Comparison of ENCODE assay signal across 10 cellular contexts in genomic region chr1:185373813-185374524, GRCh38. TPM values are rescaled to one million over a fixed set of nuclear protein-coding genes. Genes with fewer than 3 reads are reported as not detected.
DNase-seq lines count a peak whose midpoint lies in the region; ATAC-seq and TF ChIP-seq lines count a peak whose summit lies in the region.
"Had no signal": no experiment of that assay in that cellular context is flagged by ENCODE, and none has a peak within 500 bp of the region (broad histone marks: within the 10 kb centered on the region; RNA-seq: fewer than 3 reads in every experiment).

No MANE protein-coding gene starts in this region.

- no peaks in the 10 kb centered on the region for H3K27me3 Mint-ChIP-seq in activated naive CD4-positive, alpha-beta T cell treated with anti-CD3 and anti-CD28 coated beads, Interleukin-2, amount 10 ng/mL, durations not matched to agents 7 days and 5 days

- no peaks in the 10 kb centered on the region for H3K79me2 ChIP-seq in SK-N-SH (ENCODE audit: insufficient read depth)

- no peaks in the 10 kb centered on the region for H4K20me1 ChIP-seq in SK-N-SH (ENCODE audit: insufficient read depth)

- no peaks in the 10 kb centered on the region for H3K36me3 Mint-ChIP-seq in activated naive CD4-positive, alpha-beta T cell treated with anti-CD3 and anti-CD28 coated beads, Interleukin-2, amount 10 ng/mL, durations not matched to agents 7 days and 5 days

- peak overlapping the region; percentile 57 for H2AFZ ChIP-seq in SK-N-SH (ENCODE audit: low read depth)

- peak overlapping the region; percentile 42 for H3K4me2 ChIP-seq in SK-N-SH
- peak overlapping the region; percentile 70 for H3K4me2 ChIP-seq in skeletal muscle satellite cell (ENCODE audit: low read length)

- H3K9ac ChIP-seq in SK-N-SH: peak overlapping the region; percentile 46
- H3K9ac ChIP-seq in skeletal muscle satellite cell (ENCODE audit: low read depth, low read length): peak overlapping the region; percentile 57

- POLR2A ChIA-PET in SK-N-SH (lab: Yijun Ruan, JAX): no interaction called here

- H3K4me3 ChIP-seq in SK-N-SH (ENCODE audit: low read depth in 2 of 2, low read length in 1 of 2) (peak overlapping the region in 1 of 2 experiments; percentile 7; a peak in 1 of 4 replicates), fibroblast of the aortic adventitia (ENCODE audit: low read depth, low read length) (no peak overlapping the region), skeletal muscle satellite cell (ENCODE audit: low read length) (peak overlapping the region; percentile 41)
- H3K4me3 ChIP-seq: esophagus muscularis mucosa, prostate gland had no signal

- H3K4me1 ChIP-seq in SK-N-SH (ENCODE audit: control insufficient read depth in 1 of 2, insufficient read depth in 2 of 2, low read depth in 1 of 2, low read length in 1 of 2) (peaks cover 11 to 20% of the 10 kb centered on the region in 2 experiments; a peak in 3 of 4 replicates), skeletal muscle satellite cell (ENCODE audit: control insufficient read depth, insufficient read depth, low read length) (peaks cover 45% of the 10 kb centered on the region)
- H3K4me1 ChIP-seq: esophagus muscularis mucosa, prostate gland had no signal

- WGBS in SK-N-SH (ENCODE audit: low lambda C conversion rate): 18% methylated on average over 4 of the region's 4 CpGs

- DNase-seq in HS-5 (ENCODE audit: low read depth): peak; percentile 30
- no peak for DNase-seq in SK-N-SH
- peak; percentile 25 for DNase-seq in fibroblast of the aortic adventitia (ENCODE audit: low read depth)
- no peak for DNase-seq in activated naive CD4-positive, alpha-beta T cell treated with anti-CD3 and anti-CD28 coated beads, Interleukin-2, amount 10 ng/mL, durations not matched to agents 7 days and 5 days
- DNase-seq: NCI-H2227 treated with DMSO at 0.1 percent for 48 hours had no signal

- H3K27ac Mint-ChIP-seq in activated naive CD4-positive, alpha-beta T cell treated with anti-CD3 and anti-CD28 coated beads, Interleukin-2, amount 10 ng/mL, durations not matched to agents 7 days and 5 days: no peak overlapping the region

- no peak overlapping the region for H3K4me3 Mint-ChIP-seq in activated naive CD4-positive, alpha-beta T cell treated with anti-CD3 and anti-CD28 coated beads, Interleukin-2, amount 10 ng/mL, durations not matched to agents 7 days and 5 days

- H3K9me3 ChIP-seq in SK-N-SH (no peaks in the 10 kb centered on the region), skeletal muscle satellite cell (replicated peaks; ENCODE audit: low read length) (no peaks in the 10 kb centered on the region)
- H3K9me3 ChIP-seq: esophagus muscularis mucosa, prostate gland had no signal

- TF ChIP-seq CTCF in SK-N-SH (IDR thresholded peaks at IDR 0.05) (no peak), fibroblast of the aortic adventitia (IDR thresholded peaks at IDR 0.05; ENCODE audit: insufficient read depth, low read length) (no peak)

- no peaks in the 10 kb centered on the region for H3K36me3 ChIP-seq in SK-N-SH (replicated peaks in 1 of 2; ENCODE audit: control insufficient read depth in 1 of 2, insufficient read depth in 2 of 2, low read length in 1 of 2)
- no peaks in the 10 kb centered on the region for H3K36me3 ChIP-seq in skeletal muscle satellite cell (ENCODE audit: insufficient read depth, low read length)
- H3K36me3 ChIP-seq: esophagus muscularis mucosa, prostate gland had no signal

- TF ChIP-seq RAD21 in SK-N-SH (IDR thresholded peaks at IDR 0.05; ENCODE audit: low read length): no peak

- H3K4me1 Mint-ChIP-seq in activated naive CD4-positive, alpha-beta T cell treated with anti-CD3 and anti-CD28 coated beads, Interleukin-2, amount 10 ng/mL, durations not matched to agents 7 days and 5 days: peaks cover 15% of the 10 kb centered on the region

- TF ChIP-seq EP300 in SK-N-SH (IDR thresholded peaks at IDR 0.05; ENCODE audit: borderline replicate concordance in 1 of 2, low read depth in 1 of 2, low read length in 1 of 2): 0 out of 4 replicates have a peak, but pooled peaks of 1 of the 2 experiments have one; percentile 10

- no peaks in the 10 kb centered on the region for H3K9me2 ChIP-seq in SK-N-SH

- ATAC-seq in GM19467 (IDR thresholded peaks at IDR 0.05; ENCODE audit: unreplicated experiment) (no peak), GM19035 (IDR thresholded peaks at IDR 0.05; ENCODE audit: unreplicated experiment) (no peak)

- H3K27ac ChIP-seq in SK-N-SH (ENCODE audit: low read depth in 2 of 2, low read length in 1 of 2): peak overlapping the region; percentile 44 to 85
- H3K27ac ChIP-seq: prostate gland had no signal

- peaks cover 23% of the 10 kb centered on the region for H3F3A ChIP-seq in SK-N-SH (replicated peaks; ENCODE audit: insufficient read depth)

- peaks cover 2% of the 10 kb centered on the region for H3K9me3 Mint-ChIP-seq in activated naive CD4-positive, alpha-beta T cell treated with anti-CD3 and anti-CD28 coated beads, Interleukin-2, amount 10 ng/mL, durations not matched to agents 7 days and 5 days

- CTCF ChIA-PET in SK-N-SH (lab: Yijun Ruan, JAX): no interaction called here
- CTCF ChIA-PET in activated naive CD4-positive, alpha-beta T cell treated with anti-CD3 and anti-CD28 coated beads, Interleukin-2, amount 10 ng/mL, durations not matched to agents 7 days and 5 days (lab: Charles Lee): no interaction called here

- H3K27me3 ChIP-seq in SK-N-SH (ENCODE audit: insufficient read depth) (no peaks in the 10 kb centered on the region), skeletal muscle satellite cell (ENCODE audit: control insufficient read depth, insufficient read depth, low read length) (no peaks in the 10 kb centered on the region)
- H3K27me3 ChIP-seq: esophagus muscularis mucosa had no signal

TF ChIP-seq in SK-N-SH, 30 proteins besides CTCF, POLR2A, EP300 and RAD21:
- TF ChIP-seq MEF2A (IDR thresholded peaks at IDR 0.05; ENCODE audit: borderline replicate concordance, low read depth) (no peak), RFX5 (IDR thresholded peaks at IDR 0.05; ENCODE audit: low read length) (no peak), ELF1 (IDR thresholded peaks at IDR 0.05) (no peak), NRF1 (IDR thresholded peaks at IDR 0.05; ENCODE audit: low read depth, low read length) (no peak), GABPA (IDR thresholded peaks at IDR 0.05; ENCODE audit: low read depth) (no peak), CHD2 (IDR thresholded peaks at IDR 0.05; ENCODE audit: low read length, partially characterized antibody) (no peak), MAX (IDR thresholded peaks at IDR 0.05; ENCODE audit: low read depth) (peak; percentile 25; the same call in 1 of the 2 replicates), FOSL2 (IDR thresholded peaks at IDR 0.05; ENCODE audit: borderline replicate concordance, low read depth) (peak; percentile 26; the same call in 1 of the 2 replicates), TCF12 (IDR thresholded peaks at IDR 0.05) (peak; percentile 26; the same call in 1 of the 2 replicates), FOXJ3 (CRISPR knock-in tag; IDR thresholded peaks at IDR 0.05) (no peak), ZBTB33 (IDR thresholded peaks at IDR 0.05; ENCODE audit: borderline replicate concordance, low read depth) (no peak), FOXM1 (IDR thresholded peaks at IDR 0.05; ENCODE audit: low read depth) (no peak), RCOR1 (IDR thresholded peaks at IDR 0.05; ENCODE audit: low read length) (no peak), TAF1 (IDR thresholded peaks at IDR 0.05; ENCODE audit: borderline replicate concordance, low read depth, low read length) (no peak)

RNA-seq across cellular contexts. Expression of gene IVNS1ABP, which starts 56.9 kb away (rescaled TPM):
- polyA plus RNA-seq in SK-N-SH (2012; rRNA removed): 24.5 and 31.5 TPM in 2 replicates
- 24.5 and 29.6 TPM in 2 replicates for polyA plus RNA-seq in SK-N-SH (2012; cell fraction: cytosol; rRNA removed)
- 72.1 and 91.2 TPM in 2 replicates for polyA plus RNA-seq in SK-N-SH (2012; cell fraction: nucleus; rRNA removed)
- total RNA-seq in fibroblast of the aortic adventitia (ENCODE audit: low replicate concordance): 41.0 and 49.3 TPM in 2 replicates
- total RNA-seq in skeletal muscle satellite cell (2012; rRNA removed): 38.4 and 42.3 TPM in 2 replicates

Comparison
In these comparisons a context has a peak if more than half of its experiments do, and no peak if none do; other contexts are left out.
1. DNase-seq: peak in HS-5 (single experiment) and fibroblast of the aortic adventitia (single experiment); none in SK-N-SH (single experiment) and activated naive CD4-positive, alpha-beta T cell treated with anti-CD3 and anti-CD28 coated beads, Interleukin-2, amount 10 ng/mL, durations not matched to agents 7 days and 5 days (single experiment).